14 cellular contexts compared by ENCODE assay signal in the genomic region with DNA sequence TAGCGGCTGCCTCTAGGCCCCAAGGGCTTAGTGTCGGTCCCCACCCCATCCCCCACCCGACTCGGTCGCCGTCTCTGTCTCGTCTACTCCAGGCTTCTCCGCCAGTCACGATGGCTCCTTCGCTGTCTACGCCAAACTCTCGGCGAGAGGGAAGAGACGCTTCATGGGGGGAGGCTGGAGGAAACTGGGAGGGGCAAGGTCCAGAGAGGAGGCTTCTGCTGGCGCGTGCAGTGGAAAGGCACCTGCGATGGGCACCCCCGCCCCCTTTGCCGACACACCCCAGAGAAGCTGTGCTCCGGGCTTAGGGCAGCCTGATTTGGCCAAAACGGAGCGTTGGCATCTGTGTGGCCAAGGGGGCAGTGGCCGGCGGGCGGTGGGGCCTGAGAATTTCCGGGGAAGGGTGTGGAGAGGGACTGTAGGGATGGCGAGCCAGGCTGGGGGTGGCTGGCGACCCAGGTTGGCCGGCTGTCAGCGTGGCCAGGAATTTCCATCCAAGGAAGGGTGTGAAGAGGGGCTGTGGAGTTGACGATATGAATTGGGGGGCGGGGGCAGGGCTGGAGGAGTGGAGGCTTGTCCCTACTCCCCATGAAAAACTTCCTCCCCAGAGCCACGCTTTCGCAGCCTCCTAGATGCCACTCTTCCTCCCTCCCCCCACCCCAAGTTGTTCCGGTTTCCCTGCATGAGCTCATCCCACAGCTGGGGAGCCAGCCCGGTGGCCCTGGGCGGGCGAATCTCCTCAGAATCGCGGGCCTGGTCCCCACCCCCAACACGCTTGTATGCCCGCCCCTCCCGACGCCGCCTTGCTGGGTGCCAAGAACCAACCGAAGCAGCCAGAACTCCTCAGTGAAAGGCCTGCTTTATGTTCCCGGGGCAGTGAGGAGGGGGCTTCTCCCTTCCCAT. TPM values are rescaled to one million over a fixed set of nuclear protein-coding genes. Genes with fewer than 3 reads are reported as not detected.
A peak's percentile ranks its signal among the peaks of the same experiment; 100 is the strongest.
DNase-seq lines count a peak whose midpoint lies in the region; ATAC-seq and TF ChIP-seq lines count a peak whose summit lies in the region.
"Had no signal": no experiment of that assay in that cellular context is flagged by ENCODE, and none has a peak within 500 bp of the region (broad histone marks: within the 10 kb centered on the region; RNA-seq: fewer than 3 reads in every experiment).

No MANE protein-coding gene starts in this region.

- H3F3A ChIP-seq in GM23338 (replicated peaks; ENCODE audit: low read depth) = 0 out of 2 replicates have a peak, but pooled peaks cover 8% of the 10 kb centered on the region

- POLR2A ChIA-PET in WTC11 (lab: Charles Lee) = interaction anchor here (0.6 to 5.0 kb wide), 7 partner anchors 8 to 473 kb away, joined by 3 to 29 read pairs (median 5); partner anchors contain the start of gene C1orf94

- ATAC-seq in GM23338 (peak; percentile 26), WTC11 (peak; percentile 37), GM19351 (IDR thresholded peaks at IDR 0.05; ENCODE audit: unreplicated experiment) (no peak)
- ATAC-seq: stimulated activated effector memory CD8-positive, alpha-beta T cell treated with anti-CD3 and anti-CD28 coated beads, Interleukin-12 subunit alpha, Interleukin-12 subunit beta, amount 100 ng/mL, for 72 hours had no signal

- H3K27me3 Mint-ChIP-seq in GM23338 (ENCODE audit: insufficient read depth, low read depth, poor library complexity) (peaks cover 8% of the 10 kb centered on the region), WTC11 (ENCODE audit: low read depth) (no peaks in the 10 kb centered on the region; the same call in none of the 2 replicates)

- WGBS in iPS DF 6.9 (ENCODE audit: insufficient coverage, insufficient read length) = no CpG with 5 or more reads among the region's 47 CpGs

- H3K79me2 ChIP-seq in GM23338 (replicated peaks; ENCODE audit: insufficient read depth) = peaks cover 39% of the 10 kb centered on the region

- no peak for TF ChIP-seq CTCF in GM23338 (conservative IDR thresholded peaks at IDR 0.05; ENCODE audit: low read depth in 2 of 2)
- no peak for TF ChIP-seq CTCF in WTC11 (IDR thresholded peaks at IDR 0.05)

- peaks cover 3% of the 10 kb centered on the region for H3K36me3 Mint-ChIP-seq in GM23338 (ENCODE audit: low read depth)
- H3K36me3 Mint-ChIP-seq in WTC11 = 0 out of 2 replicates have a peak, but pooled peaks cover 1% of the 10 kb centered on the region
- H3K36me3 Mint-ChIP-seq: activated naive CD8-positive, alpha-beta T cell; stimulated activated effector memory CD8-positive, alpha-beta T cell treated with anti-CD3 and anti-CD28 coated beads, Interleukin-12 subunit alpha, Interleukin-12 subunit beta, amount 100 ng/mL, for 72 hours had no signal

- H3K4me1 Mint-ChIP-seq in GM23338 = peaks cover 40% of the 10 kb centered on the region
- H3K4me1 Mint-ChIP-seq in WTC11 = peaks cover 39% of the 10 kb centered on the region

- H3K36me3 ChIP-seq in GM23338 (ENCODE audit: insufficient read depth) (no peaks in the 10 kb centered on the region), iPS DF 6.9 (ENCODE audit: control insufficient read depth, insufficient read depth, low read length) (no peaks in the 10 kb centered on the region)

- H3K27ac ChIP-seq in GM23338 (ENCODE audit: low read depth) = peak overlapping the region; percentile 97
- peak overlapping the region; percentile 1 for H3K27ac ChIP-seq in iPS DF 6.9 (ENCODE audit: low read length)

- H3K9me3 ChIP-seq in iPS DF 6.9 (ENCODE audit: control insufficient read depth, insufficient read depth, low read length) = no peaks in the 10 kb centered on the region

- H4K20me1 ChIP-seq in GM23338 (replicated peaks; ENCODE audit: insufficient read depth) = no peaks in the 10 kb centered on the region

- DNase-seq in GM23338 (ENCODE audit: low spot score) (peak; percentile 95), WTC11 (ENCODE audit: low spot score) (peak; percentile 80), iPS DF 6.9 (ENCODE audit: low read depth, low spot score) (no peak), putamen (ENCODE audit: low spot score) (peak; percentile 92), ureter (ENCODE audit: low spot score) (no peak), SW 1271 (lab: John Stamatoyannopoulos, UW) (no peak), NCI-H2081 (lab: John Stamatoyannopoulos, UW) (no peak)
- DNase-seq: GOT3 had no signal

- CTCF ChIA-PET in WTC11 (lab: Charles Lee) = interaction anchor here (0.6 to 1.8 kb wide), 9 partner anchors 9 to 576 kb away, joined by 3 to 13 read pairs (median 4); partner anchors contain the start of gene C1orf94

- peak overlapping the region; percentile 99 for H3K4me2 ChIP-seq in GM23338

- peak overlapping the region; percentile 88 for H3K4me3 Mint-ChIP-seq in GM23338
- H3K4me3 Mint-ChIP-seq in WTC11 = peak overlapping the region; percentile 90
- H3K4me3 Mint-ChIP-seq: stimulated activated effector memory CD8-positive, alpha-beta T cell treated with anti-CD3 and anti-CD28 coated beads, Interleukin-12 subunit alpha, Interleukin-12 subunit beta, amount 100 ng/mL, for 72 hours had no signal

- H3K4me3 ChIP-seq in GM23338 (peak overlapping the region; percentile 91), iPS DF 6.9 (ENCODE audit: low read length) (peak overlapping the region; percentile 42; the same call in 1 of the 2 replicates)

- peaks cover 5% of the 10 kb centered on the region; the same call in 1 of the 2 replicates for H3K27me3 ChIP-seq in GM23338 (ENCODE audit: insufficient read depth)
- no peaks in the 10 kb centered on the region for H3K27me3 ChIP-seq in iPS DF 6.9 (ENCODE audit: control insufficient read depth, insufficient read depth, low read length)

- H3K27ac Mint-ChIP-seq in GM23338 = peak overlapping the region; percentile 46
- peak overlapping the region; percentile 86 for H3K27ac Mint-ChIP-seq in WTC11
- H3K27ac Mint-ChIP-seq: activated naive CD8-positive, alpha-beta T cell; stimulated activated effector memory CD8-positive, alpha-beta T cell treated with anti-CD3 and anti-CD28 coated beads, Interleukin-12 subunit alpha, Interleukin-12 subunit beta, amount 100 ng/mL, for 72 hours had no signal

- peak overlapping the region; percentile 28; the same call in 1 of the 2 replicates for H2AFZ ChIP-seq in GM23338

- peaks cover 41% of the 10 kb centered on the region for H3K4me1 ChIP-seq in GM23338 (ENCODE audit: insufficient read depth)
- H3K4me1 ChIP-seq in iPS DF 6.9 (ENCODE audit: control insufficient read depth, insufficient read depth, low read length) = peaks cover 3% of the 10 kb centered on the region; the same call in 1 of the 2 replicates

- H3K9me3 Mint-ChIP-seq in GM23338 = no peaks in the 10 kb centered on the region
- H3K9me3 Mint-ChIP-seq in WTC11 = no peaks in the 10 kb centered on the region
- H3K9me3 Mint-ChIP-seq: stimulated activated effector memory CD8-positive, alpha-beta T cell treated with anti-CD3 and anti-CD28 coated beads, Interleukin-12 subunit alpha, Interleukin-12 subunit beta, amount 100 ng/mL, for 72 hours had no signal

- H3K9me2 ChIP-seq in GM23338 (ENCODE audit: insufficient read depth) = no peaks in the 10 kb centered on the region

TF ChIP-seq in GM23338, 12 proteins besides CTCF, POLR2A, EP300 and RAD21 (continues in another document):
- TF ChIP-seq ZNF331 (CRISPR knock-in tag; IDR thresholded peaks at IDR 0.05; ENCODE audit: low read depth) = no peak

TF ChIP-seq in WTC11, 78 proteins besides CTCF, POLR2A, EP300 and RAD21 (continues in another document):
- no peak for TF ChIP-seq CREM (CRISPR knock-in tag; IDR thresholded peaks at IDR 0.05)
- TF ChIP-seq ESRRA (CRISPR knock-in tag; IDR thresholded peaks at IDR 0.05; ENCODE audit: borderline replicate concordance) = no peak
- TF ChIP-seq, protein P1, sequence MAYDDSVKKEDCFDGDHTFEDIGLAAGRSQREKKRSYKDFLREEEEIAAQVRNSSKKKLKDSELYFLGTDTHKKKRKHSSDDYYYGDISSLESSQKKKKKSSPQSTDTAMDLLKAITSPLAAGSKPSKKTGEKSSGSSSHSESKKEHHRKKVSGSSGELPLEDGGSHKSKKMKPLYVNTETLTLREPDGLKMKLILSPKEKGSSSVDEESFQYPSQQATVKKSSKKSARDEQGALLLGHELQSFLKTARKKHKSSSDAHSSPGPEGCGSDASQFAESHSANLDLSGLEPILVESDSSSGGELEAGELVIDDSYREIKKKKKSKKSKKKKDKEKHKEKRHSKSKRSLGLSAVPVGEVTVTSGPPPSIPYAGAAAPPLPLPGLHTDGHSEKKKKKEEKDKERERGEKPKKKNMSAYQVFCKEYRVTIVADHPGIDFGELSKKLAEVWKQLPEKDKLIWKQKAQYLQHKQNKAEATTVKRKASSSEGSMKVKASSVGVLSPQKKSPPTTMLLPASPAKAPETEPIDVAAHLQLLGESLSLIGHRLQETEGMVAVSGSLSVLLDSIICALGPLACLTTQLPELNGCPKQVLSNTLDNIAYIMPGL (CRISPR knock-in tag; IDR thresholded peaks at IDR 0.05) = peak; percentile 38; the same call in 1 of the 2 replicates
- TF ChIP-seq IRF1 (CRISPR knock-in tag; IDR thresholded peaks at IDR 0.05) = no peak

RNA-seq across cellular contexts. Expression of gene CSMD2, which starts 1.4 kb away (rescaled TPM):
- 16.6 and 18.8 TPM in 2 replicates for total RNA-seq in GM23338 (2014; rRNA removed; shearing (Covaris generic))
- polyA plus RNA-seq in GM23338 (2016; fragmentation: Nextera tagmentation; extraction: Ambion mirVana) = 4.7 and 5.3 TPM in 2 replicates
- total RNA-seq in WTC11 (2021) (13.2 to 14.0 TPM (median 13.9 TPM) in 3 replicates), ureter (1.1 TPM)
- total RNA-seq: OCI-LY7 had no signal

RNA-seq across cellular contexts. Expression of gene C1orf94, which starts 10.3 kb away (rescaled TPM):
- total RNA-seq in GM23338 (2014; rRNA removed; shearing (Covaris generic)) = 4.9 and 5.3 TPM in 2 replicates
- polyA plus RNA-seq in GM23338 (2016; fragmentation: Nextera tagmentation; extraction: Ambion mirVana) = 4.3 and 4.9 TPM in 2 replicates
- total RNA-seq in WTC11 (2021) (5.5 to 6.0 TPM (median 5.5 TPM) in 3 replicates), ureter (not detected)
- total RNA-seq: epithelial cell of proximal tubule, mesenteric fat pad, OCI-LY7 had no signal

Comparison
In these comparisons a context has a peak if more than half of its experiments do, and no peak if none do; other contexts are left out.
1. DNase-seq: peak in GM23338 (single experiment), WTC11 (single experiment) and putamen (single experiment); none in iPS DF 6.9 (single experiment), ureter (single experiment), SW 1271 (0 of 2) and NCI-H2081 (0 of 2).